In the genomic region with DNA sequence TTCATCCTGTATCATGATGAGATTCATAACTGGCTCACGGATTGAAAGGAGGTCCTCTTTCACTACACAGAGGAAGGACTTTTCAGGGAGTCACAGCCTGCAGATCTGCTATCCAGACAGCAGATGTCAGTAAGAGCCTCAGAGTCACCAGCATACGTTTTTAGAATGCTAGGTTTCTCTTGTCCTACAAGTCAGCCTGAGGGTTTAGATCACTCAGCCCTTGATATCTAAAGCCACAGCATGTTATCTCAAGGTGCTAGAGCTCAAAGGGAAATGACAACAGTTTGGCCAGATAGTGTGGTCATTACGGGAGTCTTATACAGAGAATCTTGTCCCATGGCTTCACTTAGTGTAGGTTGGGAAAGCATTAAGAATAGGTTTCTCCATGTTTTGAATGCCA, we compare ENCODE assay signal across 10 cellular contexts. TPM values are rescaled to one million over a fixed set of nuclear protein-coding genes. Genes with fewer than 3 reads are reported as not detected.
DNase-seq lines count a peak whose midpoint lies in the region; ATAC-seq and TF ChIP-seq lines count a peak whose summit lies in the region.
"Had no signal": no experiment of that assay in that cellular context is flagged by ENCODE, and none has a peak within 500 bp of the region (broad histone marks: within the 10 kb centered on the region; RNA-seq: fewer than 3 reads in every experiment).

No MANE protein-coding gene starts in this region.

- H3K27ac ChIP-seq in HEK293 (ENCODE audit: extremely low read depth, low read depth, low read length) (no peak overlapping the region), tibial artery (no peak overlapping the region)

- DNase-seq in ELF-1 (ENCODE audit: low read depth, low spot score) (peak; percentile 45), RPMI7951 (ENCODE audit: low read depth) (peak; percentile 56), foreskin fibroblast (peak; percentile 38 to 65), tibial artery (no peak)
- no peak for DNase-seq in activated CD4-positive, alpha-beta T cell treated with anti-CD3 and anti-CD28 coated beads for 1 hour
- DNase-seq: right cardiac atrium had no signal

- no peak for TF ChIP-seq CTCF in HEK293 (tag by site-specific recombination; IDR thresholded peaks at IDR 0.05)
- peak; percentile 60 for TF ChIP-seq CTCF in foreskin fibroblast (IDR thresholded peaks at IDR 0.05; ENCODE audit: low read depth, low read length)
- peak; percentile 37 to 43 for TF ChIP-seq CTCF in tibial artery (IDR thresholded peaks at IDR 0.05)

- H3K36me3 ChIP-seq in HEK293 (ENCODE audit: control insufficient read depth in 2 of 2, insufficient read depth in 1 of 2, low read length in 2 of 2) (no peaks in the 10 kb centered on the region), tibial artery (no peaks in the 10 kb centered on the region)

- ATAC-seq in HG02973 (IDR thresholded peaks at IDR 0.05; ENCODE audit: unreplicated experiment): no peak
- no peak for ATAC-seq in HG03045 (IDR thresholded peaks at IDR 0.05; ENCODE audit: unreplicated experiment)

- POLR2A ChIA-PET in HEK293 (lab: Yijun Ruan, JAX): no interaction called here

- intact Hi-C loops in tibial artery (cut with DNase I; ENCODE audit: low total_unique reads): no loop called here

- H3K27me3 ChIP-seq in tibial artery: no peaks in the 10 kb centered on the region

- no peaks in the 10 kb centered on the region for H3K9me3 ChIP-seq in HEK293 (ENCODE audit: control insufficient read depth, insufficient read depth, low read depth, low read length)
- no peaks in the 10 kb centered on the region for H3K9me3 ChIP-seq in tibial artery

- no peak overlapping the region for H3K4me3 ChIP-seq in HEK293 (ENCODE audit: low read depth, low read length)
- no peak overlapping the region for H3K4me3 ChIP-seq in foreskin fibroblast (ENCODE audit: low read depth in 1 of 2, low read length in 2 of 2)
- H3K4me3 ChIP-seq in tibial artery: no peak overlapping the region

- CTCF ChIA-PET in HEK293 (lab: Yijun Ruan, JAX): interaction anchor here (0.7 to 4.2 kb wide), 11 partner anchors 10 to 228 kb away, joined by 3 to 32 read pairs (median 4); a partner anchor contains a TSS

- no peaks in the 10 kb centered on the region for H3K4me1 ChIP-seq in HEK293 (ENCODE audit: control insufficient read depth, insufficient read depth, low read length)
- H3K4me1 ChIP-seq in tibial artery: no peaks in the 10 kb centered on the region

TF ChIP-seq in HEK293, 187 proteins besides CTCF, POLR2A, EP300 and RAD21:
- TF ChIP-seq ZNF341 (tag by site-specific recombination; IDR thresholded peaks at IDR 0.05; ENCODE audit: low read depth) (no peak), ZNF654 (tag by site-specific recombination; IDR thresholded peaks at IDR 0.05; ENCODE audit: low read depth) (peak; percentile 42)

RNA-seq across cellular contexts. Expression of a gene that starts 30.9 kb away (rescaled TPM):
- total RNA-seq in RPMI7951 (2014; rRNA removed; shearing (Covaris generic)): not detected in 2 replicates
- total RNA-seq: activated CD8-positive, alpha-beta memory T cell treated with anti-CD3 and anti-CD28 coated beads for 36 hours; right cardiac atrium had no signal

Comparison
In these comparisons a context has a peak if more than half of its experiments do, and no peak if none do; other contexts are left out.
1. DNase-seq: peak in ELF-1 (single experiment), RPMI7951 (single experiment) and foreskin fibroblast (2 of 2); none in tibial artery (0 of 2) and activated CD4-positive, alpha-beta T cell treated with anti-CD3 and anti-CD28 coated beads for 1 hour (single experiment).